1 cellular context compared by ENCODE assay signal in genomic region chr14:50786821-50787464, GRCh38.
TF ChIP-seq lines count a peak whose summit lies in the region.

No MANE protein-coding gene starts in this region.

TF ChIP-seq in SK-N-SH treated with all-trans-retinoic acid at 6 μM for 48 hours, 23 proteins besides CTCF, POLR2A, EP300 and RAD21 (continued from another document):
- TF ChIP-seq, protein P1, sequence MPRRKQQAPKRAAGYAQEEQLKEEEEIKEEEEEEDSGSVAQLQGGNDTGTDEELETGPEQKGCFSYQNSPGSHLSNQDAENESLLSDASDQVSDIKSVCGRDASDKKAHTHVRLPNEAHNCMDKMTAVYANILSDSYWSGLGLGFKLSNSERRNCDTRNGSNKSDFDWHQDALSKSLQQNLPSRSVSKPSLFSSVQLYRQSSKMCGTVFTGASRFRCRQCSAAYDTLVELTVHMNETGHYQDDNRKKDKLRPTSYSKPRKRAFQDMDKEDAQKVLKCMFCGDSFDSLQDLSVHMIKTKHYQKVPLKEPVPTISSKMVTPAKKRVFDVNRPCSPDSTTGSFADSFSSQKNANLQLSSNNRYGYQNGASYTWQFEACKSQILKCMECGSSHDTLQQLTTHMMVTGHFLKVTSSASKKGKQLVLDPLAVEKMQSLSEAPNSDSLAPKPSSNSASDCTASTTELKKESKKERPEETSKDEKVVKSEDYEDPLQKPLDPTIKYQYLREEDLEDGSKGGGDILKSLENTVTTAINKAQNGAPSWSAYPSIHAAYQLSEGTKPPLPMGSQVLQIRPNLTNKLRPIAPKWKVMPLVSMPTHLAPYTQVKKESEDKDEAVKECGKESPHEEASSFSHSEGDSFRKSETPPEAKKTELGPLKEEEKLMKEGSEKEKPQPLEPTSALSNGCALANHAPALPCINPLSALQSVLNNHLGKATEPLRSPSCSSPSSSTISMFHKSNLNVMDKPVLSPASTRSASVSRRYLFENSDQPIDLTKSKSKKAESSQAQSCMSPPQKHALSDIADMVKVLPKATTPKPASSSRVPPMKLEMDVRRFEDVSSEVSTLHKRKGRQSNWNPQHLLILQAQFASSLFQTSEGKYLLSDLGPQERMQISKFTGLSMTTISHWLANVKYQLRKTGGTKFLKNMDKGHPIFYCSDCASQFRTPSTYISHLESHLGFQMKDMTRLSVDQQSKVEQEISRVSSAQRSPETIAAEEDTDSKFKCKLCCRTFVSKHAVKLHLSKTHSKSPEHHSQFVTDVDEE (CRISPR knock-in tag; IDR thresholded peaks at IDR 0.05): no peak
- TF ChIP-seq PATZ1 (CRISPR knock-in tag; IDR thresholded peaks at IDR 0.05; ENCODE audit: borderline replicate concordance) (no peak), BACH2 (CRISPR knock-in tag; IDR thresholded peaks at IDR 0.05; ENCODE audit: borderline replicate concordance) (no peak), PPARA (CRISPR knock-in tag; IDR thresholded peaks at IDR 0.05; ENCODE audit: borderline replicate concordance) (no peak), GLIS3 (CRISPR knock-in tag; IDR thresholded peaks at IDR 0.05) (no peak), ZFP3 (CRISPR knock-in tag; IDR thresholded peaks at IDR 0.05) (no peak)
